In the genomic region with DNA sequence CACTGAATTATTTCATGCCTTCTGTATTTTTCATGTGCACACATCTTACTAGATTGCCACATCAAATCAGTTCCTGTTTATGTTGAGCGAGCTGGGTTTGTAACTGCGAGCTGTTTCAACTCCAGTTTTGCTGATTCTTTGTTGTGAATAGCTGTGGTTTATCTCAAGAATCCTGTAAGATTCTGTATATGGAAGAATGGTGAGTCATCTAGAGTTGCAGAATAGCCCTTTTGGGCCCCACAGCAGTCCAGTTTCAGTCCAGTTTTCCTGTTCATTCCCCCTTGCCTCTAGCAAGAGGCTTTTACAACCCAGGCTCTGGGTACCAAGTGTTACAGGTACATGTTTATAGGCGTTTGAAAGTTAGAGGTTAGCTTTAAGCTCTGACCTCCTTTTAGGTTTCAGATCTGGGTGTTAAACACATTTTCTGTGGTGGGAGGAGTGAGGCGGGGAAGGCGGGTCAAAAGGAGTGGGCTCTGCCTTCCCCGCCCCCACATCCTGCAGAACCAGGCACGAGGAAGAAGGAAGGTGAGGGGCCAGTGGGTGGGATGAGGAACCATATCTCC, we compare ENCODE assay signal across 1 cellular context.
TF ChIP-seq lines count a peak whose summit lies in the region.

No MANE protein-coding gene starts in this region.

TF ChIP-seq in K562, 482 proteins besides CTCF, POLR2A, EP300 and RAD21 (continued from another document and continues in another):
- TF ChIP-seq, protein P1, sequence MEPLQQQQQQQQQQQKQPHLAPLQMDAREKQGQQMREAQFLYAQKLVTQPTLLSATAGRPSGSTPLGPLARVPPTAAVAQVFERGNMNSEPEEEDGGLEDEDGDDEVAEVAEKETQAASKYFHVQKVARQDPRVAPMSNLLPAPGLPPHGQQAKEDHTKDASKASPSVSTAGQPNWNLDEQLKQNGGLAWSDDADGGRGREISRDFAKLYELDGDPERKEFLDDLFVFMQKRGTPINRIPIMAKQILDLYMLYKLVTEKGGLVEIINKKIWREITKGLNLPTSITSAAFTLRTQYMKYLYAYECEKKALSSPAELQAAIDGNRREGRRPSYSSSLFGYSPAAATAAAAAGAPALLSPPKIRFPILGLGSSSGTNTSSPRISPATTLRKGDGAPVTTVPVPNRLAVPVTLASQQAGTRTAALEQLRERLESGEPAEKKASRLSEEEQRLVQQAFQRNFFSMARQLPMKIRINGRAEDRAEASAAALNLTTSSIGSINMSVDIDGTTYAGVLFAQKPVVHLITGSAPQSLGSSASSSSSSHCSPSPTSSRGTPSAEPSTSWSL (CRISPR knock-in tag; IDR thresholded peaks at IDR 0.05; ENCODE audit: borderline replicate concordance) = no peak
- TF ChIP-seq POLR3A (IDR thresholded peaks at IDR 0.05; ENCODE audit: borderline replicate concordance, extremely low read depth, insufficient read depth, insufficient read length) (no peak), ESRRA (IDR thresholded peaks at IDR 0.05; ENCODE audit: borderline replicate concordance, low read depth) (peak; percentile 86; the same call in 1 of the 2 replicates), RBBP5 (IDR thresholded peaks at IDR 0.05; ENCODE audit: borderline replicate concordance, insufficient read depth, low read length, poor library complexity, severe bottlenecking) (peak; percentile 53), ZBTB17 (CRISPR knock-in tag; IDR thresholded peaks at IDR 0.05) (no peak), SOX6 (IDR thresholded peaks at IDR 0.05) (peak; percentile 66; the same call in 1 of the 2 replicates), FOSL1 (tag; conservative IDR thresholded peaks at IDR 0.05) (peak; percentile 97), TARDBP (IDR thresholded peaks at IDR 0.05) (no peak), POU5F1 (IDR thresholded peaks at IDR 0.05; ENCODE audit: borderline replicate concordance, low read depth, low read length, partially characterized antibody) (no peak), DNMT1 (IDR thresholded peaks at IDR 0.05) (no peak), MEIS2 (IDR thresholded peaks at IDR 0.05; ENCODE audit: partially characterized antibody) (peak; percentile 19), DIDO1 (tag; IDR thresholded peaks at IDR 0.05; ENCODE audit: low read depth) (no peak), PHB (CRISPR knock-in tag; IDR thresholded peaks at IDR 0.05) (no peak), ZNF253 (CRISPR knock-in tag; conservative IDR thresholded peaks at IDR 0.05) (no peak), SAFB2 (IDR thresholded peaks at IDR 0.05; ENCODE audit: borderline replicate concordance, low read depth, low read length, severe bottlenecking) (no peak), NR2F6 (CRISPR knock-in tag; IDR thresholded peaks at IDR 0.05) (no peak), NR3C1 (CRISPR knock-in tag; IDR thresholded peaks at IDR 0.05) (no peak), ZNF76 (CRISPR knock-in tag; IDR thresholded peaks at IDR 0.05; ENCODE audit: borderline replicate concordance) (no peak), ZNF707 (CRISPR knock-in tag; conservative IDR thresholded peaks at IDR 0.05) (no peak), NFE2 (IDR thresholded peaks at IDR 0.05; ENCODE audit: low read depth) (peak; percentile 92), PYGO2 (tag; IDR thresholded peaks at IDR 0.05) (no peak), ZNF217 (CRISPR knock-in tag; IDR thresholded peaks at IDR 0.05) (no peak), MYNN (IDR thresholded peaks at IDR 0.05) (no peak), MYNN (CRISPR knock-in tag; IDR thresholded peaks at IDR 0.05) (no peak), ZKSCAN3 (CRISPR knock-in tag; IDR thresholded peaks at IDR 0.05) (no peak)
- TF ChIP-seq, protein P2, sequence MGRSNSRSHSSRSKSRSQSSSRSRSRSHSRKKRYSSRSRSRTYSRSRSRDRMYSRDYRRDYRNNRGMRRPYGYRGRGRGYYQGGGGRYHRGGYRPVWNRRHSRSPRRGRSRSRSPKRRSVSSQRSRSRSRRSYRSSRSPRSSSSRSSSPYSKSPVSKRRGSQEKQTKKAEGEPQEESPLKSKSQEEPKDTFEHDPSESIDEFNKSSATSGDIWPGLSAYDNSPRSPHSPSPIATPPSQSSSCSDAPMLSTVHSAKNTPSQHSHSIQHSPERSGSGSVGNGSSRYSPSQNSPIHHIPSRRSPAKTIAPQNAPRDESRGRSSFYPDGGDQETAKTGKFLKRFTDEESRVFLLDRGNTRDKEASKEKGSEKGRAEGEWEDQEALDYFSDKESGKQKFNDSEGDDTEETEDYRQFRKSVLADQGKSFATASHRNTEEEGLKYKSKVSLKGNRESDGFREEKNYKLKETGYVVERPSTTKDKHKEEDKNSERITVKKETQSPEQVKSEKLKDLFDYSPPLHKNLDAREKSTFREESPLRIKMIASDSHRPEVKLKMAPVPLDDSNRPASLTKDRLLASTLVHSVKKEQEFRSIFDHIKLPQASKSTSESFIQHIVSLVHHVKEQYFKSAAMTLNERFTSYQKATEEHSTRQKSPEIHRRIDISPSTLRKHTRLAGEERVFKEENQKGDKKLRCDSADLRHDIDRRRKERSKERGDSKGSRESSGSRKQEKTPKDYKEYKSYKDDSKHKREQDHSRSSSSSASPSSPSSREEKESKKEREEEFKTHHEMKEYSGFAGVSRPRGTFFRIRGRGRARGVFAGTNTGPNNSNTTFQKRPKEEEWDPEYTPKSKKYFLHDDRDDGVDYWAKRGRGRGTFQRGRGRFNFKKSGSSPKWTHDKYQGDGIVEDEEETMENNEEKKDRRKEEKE (IDR thresholded peaks at IDR 0.05; ENCODE audit: borderline replicate concordance in 1 of 2, control insufficient read depth in 1 of 2, low read depth in 2 of 2, low read length in 1 of 2) = no peak
- TF ChIP-seq, protein P3, sequence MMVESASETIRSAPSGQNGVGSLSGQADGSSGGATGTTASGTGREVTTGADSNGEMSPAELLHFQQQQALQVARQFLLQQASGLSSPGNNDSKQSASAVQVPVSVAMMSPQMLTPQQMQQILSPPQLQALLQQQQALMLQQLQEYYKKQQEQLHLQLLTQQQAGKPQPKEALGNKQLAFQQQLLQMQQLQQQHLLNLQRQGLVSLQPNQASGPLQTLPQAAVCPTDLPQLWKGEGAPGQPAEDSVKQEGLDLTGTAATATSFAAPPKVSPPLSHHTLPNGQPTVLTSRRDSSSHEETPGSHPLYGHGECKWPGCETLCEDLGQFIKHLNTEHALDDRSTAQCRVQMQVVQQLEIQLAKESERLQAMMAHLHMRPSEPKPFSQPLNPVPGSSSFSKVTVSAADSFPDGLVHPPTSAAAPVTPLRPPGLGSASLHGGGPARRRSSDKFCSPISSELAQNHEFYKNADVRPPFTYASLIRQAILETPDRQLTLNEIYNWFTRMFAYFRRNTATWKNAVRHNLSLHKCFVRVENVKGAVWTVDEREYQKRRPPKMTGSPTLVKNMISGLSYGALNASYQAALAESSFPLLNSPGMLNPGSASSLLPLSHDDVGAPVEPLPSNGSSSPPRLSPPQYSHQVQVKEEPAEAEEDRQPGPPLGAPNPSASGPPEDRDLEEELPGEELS (CRISPR knock-in tag; IDR thresholded peaks at IDR 0.05; ENCODE audit: borderline replicate concordance) = no peak
- TF ChIP-seq, protein P4, sequence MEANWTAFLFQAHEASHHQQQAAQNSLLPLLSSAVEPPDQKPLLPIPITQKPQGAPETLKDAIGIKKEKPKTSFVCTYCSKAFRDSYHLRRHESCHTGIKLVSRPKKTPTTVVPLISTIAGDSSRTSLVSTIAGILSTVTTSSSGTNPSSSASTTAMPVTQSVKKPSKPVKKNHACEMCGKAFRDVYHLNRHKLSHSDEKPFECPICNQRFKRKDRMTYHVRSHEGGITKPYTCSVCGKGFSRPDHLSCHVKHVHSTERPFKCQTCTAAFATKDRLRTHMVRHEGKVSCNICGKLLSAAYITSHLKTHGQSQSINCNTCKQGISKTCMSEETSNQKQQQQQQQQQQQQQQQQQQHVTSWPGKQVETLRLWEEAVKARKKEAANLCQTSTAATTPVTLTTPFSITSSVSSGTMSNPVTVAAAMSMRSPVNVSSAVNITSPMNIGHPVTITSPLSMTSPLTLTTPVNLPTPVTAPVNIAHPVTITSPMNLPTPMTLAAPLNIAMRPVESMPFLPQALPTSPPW (CRISPR knock-in tag; IDR thresholded peaks at IDR 0.05) = peak; percentile 48
- TF ChIP-seq, protein P5, sequence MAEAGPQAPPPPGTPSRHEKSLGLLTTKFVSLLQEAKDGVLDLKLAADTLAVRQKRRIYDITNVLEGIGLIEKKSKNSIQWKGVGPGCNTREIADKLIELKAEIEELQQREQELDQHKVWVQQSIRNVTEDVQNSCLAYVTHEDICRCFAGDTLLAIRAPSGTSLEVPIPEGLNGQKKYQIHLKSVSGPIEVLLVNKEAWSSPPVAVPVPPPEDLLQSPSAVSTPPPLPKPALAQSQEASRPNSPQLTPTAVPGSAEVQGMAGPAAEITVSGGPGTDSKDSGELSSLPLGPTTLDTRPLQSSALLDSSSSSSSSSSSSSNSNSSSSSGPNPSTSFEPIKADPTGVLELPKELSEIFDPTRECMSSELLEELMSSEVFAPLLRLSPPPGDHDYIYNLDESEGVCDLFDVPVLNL (CRISPR knock-in tag; IDR thresholded peaks at IDR 0.05; ENCODE audit: low read depth) = no peak
- TF ChIP-seq, protein P6, sequence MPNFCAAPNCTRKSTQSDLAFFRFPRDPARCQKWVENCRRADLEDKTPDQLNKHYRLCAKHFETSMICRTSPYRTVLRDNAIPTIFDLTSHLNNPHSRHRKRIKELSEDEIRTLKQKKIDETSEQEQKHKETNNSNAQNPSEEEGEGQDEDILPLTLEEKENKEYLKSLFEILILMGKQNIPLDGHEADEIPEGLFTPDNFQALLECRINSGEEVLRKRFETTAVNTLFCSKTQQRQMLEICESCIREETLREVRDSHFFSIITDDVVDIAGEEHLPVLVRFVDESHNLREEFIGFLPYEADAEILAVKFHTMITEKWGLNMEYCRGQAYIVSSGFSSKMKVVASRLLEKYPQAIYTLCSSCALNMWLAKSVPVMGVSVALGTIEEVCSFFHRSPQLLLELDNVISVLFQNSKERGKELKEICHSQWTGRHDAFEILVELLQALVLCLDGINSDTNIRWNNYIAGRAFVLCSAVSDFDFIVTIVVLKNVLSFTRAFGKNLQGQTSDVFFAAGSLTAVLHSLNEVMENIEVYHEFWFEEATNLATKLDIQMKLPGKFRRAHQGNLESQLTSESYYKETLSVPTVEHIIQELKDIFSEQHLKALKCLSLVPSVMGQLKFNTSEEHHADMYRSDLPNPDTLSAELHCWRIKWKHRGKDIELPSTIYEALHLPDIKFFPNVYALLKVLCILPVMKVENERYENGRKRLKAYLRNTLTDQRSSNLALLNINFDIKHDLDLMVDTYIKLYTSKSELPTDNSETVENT (CRISPR knock-in tag; IDR thresholded peaks at IDR 0.05) = no peak
- TF ChIP-seq, protein P7, sequence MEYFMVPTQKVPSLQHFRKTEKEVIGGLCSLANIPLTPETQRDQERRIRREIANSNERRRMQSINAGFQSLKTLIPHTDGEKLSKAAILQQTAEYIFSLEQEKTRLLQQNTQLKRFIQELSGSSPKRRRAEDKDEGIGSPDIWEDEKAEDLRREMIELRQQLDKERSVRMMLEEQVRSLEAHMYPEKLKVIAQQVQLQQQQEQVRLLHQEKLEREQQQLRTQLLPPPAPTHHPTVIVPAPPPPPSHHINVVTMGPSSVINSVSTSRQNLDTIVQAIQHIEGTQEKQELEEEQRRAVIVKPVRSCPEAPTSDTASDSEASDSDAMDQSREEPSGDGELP (CRISPR knock-in tag; IDR thresholded peaks at IDR 0.05; ENCODE audit: borderline replicate concordance) = no peak
- TF ChIP-seq, protein P8, sequence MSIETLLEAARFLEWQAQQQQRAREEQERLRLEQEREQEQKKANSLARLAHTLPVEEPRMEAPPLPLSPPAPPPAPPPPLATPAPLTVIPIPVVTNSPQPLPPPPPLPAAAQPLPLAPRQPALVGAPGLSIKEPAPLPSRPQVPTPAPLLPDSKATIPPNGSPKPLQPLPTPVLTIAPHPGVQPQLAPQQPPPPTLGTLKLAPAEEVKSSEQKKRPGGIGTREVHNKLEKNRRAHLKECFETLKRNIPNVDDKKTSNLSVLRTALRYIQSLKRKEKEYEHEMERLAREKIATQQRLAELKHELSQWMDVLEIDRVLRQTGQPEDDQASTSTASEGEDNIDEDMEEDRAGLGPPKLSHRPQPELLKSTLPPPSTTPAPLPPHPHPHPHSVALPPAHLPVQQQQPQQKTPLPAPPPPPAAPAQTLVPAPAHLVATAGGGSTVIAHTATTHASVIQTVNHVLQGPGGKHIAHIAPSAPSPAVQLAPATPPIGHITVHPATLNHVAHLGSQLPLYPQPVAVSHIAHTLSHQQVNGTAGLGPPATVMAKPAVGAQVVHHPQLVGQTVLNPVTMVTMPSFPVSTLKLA (conservative IDR thresholded peaks at IDR 0.05) = peak; percentile 45 to 77; a peak in 3 of 4 replicates
